ENCODE assay signal across 34 cellular contexts in the genomic region with DNA sequence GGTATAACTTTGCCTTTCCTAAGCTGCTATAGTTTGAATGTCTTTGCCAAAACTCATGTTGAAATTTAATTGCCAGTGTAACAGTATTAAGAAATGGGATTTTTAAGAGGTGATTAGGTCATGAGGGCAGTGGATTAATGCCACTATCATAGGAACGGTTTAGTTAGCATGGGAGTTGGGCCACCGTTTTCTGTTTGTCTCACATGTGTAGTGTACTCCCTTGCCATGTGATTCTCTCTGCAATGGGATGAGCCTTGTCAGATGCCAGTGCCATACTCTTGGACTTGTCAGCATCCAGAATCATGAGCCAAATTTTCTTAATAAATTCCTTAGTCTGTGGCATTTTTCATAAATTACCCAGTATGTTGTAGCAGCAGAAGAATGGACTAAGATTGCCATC.
"Had no signal": no experiment of that assay in that cellular context is flagged by ENCODE, and none has a peak within 500 bp of the region (broad histone marks: within the 10 kb centered on the region; RNA-seq: fewer than 3 reads in every experiment).

No MANE protein-coding gene starts in this region.

- FAIRE-seq: astrocyte, bronchial epithelial cell had no signal

- H3K4me3 ChIP-seq: coronary artery, dorsolateral prefrontal cortex, gastrocnemius medialis, heart left ventricle had no signal

- H3K4me3 Mint-ChIP-seq: activated B cell treated with CpG ODN at 0.5 μM for 24 hours; activated CD8-positive, alpha-beta T cell treated with anti-CD3 and anti-CD28 coated beads for 36 hours; activated naive CD8-positive, alpha-beta T cell; activated T-cell treated with anti-CD3 and anti-CD28 coated beads, Interleukin-2, amount 50 U/mL, for 4 hours; activated T-helper 17 cell treated with anti-CD3 and anti-CD28 coated beads, Interleukin-2, amount 50 U/mL, for 72 hours; central memory CD8-positive, alpha-beta T cell; dendritic cell treated with granulocyte-macrophage colony-stimulating factor and Interleukin-4, amounts not matched to agents 40 ng/mL and 50 ng/mL, for 4 days; endodermal cell; T-helper 17 cell; T-helper 2 cell treated with Interferon-gamma antibody and Interleukin-4, amounts not matched to agents 5 μg/mL and 100 μg/mL, for 36 hours had no signal

- ATAC-seq: activated CD4-positive, CD25-positive, alpha-beta regulatory T cell treated with anti-CD3 and anti-CD28 coated beads, Interleukin-2, amount 50 U/mL, for 24 hours; activated CD8-positive, alpha-beta T cell treated with anti-CD3 and anti-CD28 coated beads for 36 hours; activated T-cell treated with anti-CD3 and anti-CD28 coated beads, Interleukin-2, amount 50 U/mL, for 4 hours; activated T-helper 17 cell treated with anti-CD3 and anti-CD28 coated beads, Interleukin-2, amount 50 U/mL, for 72 hours; esophagus mucosa; foreskin keratinocyte; gastrocnemius medialis; heart left ventricle; T-helper 17 cell had no signal

- H3K4me1 ChIP-seq: foreskin keratinocyte, gastrocnemius medialis, heart left ventricle had no signal

- H3K27ac Mint-ChIP-seq: activated B cell treated with CpG ODN at 0.5 μM for 24 hours; activated CD8-positive, alpha-beta T cell treated with anti-CD3 and anti-CD28 coated beads for 36 hours; activated naive CD8-positive, alpha-beta T cell; activated T-helper 17 cell treated with anti-CD3 and anti-CD28 coated beads, Interleukin-2, amount 50 U/mL, for 72 hours; dendritic cell treated with granulocyte-macrophage colony-stimulating factor and Interleukin-4, amounts not matched to agents 40 ng/mL and 50 ng/mL, for 4 days; endodermal cell; T-helper 17 cell; T-helper 2 cell treated with Interferon-gamma antibody and Interleukin-4, amounts not matched to agents 5 μg/mL and 100 μg/mL, for 36 hours had no signal

- DNase-seq: activated B cell treated with CpG ODN at 0.5 μM for 24 hours; activated CD4-positive, alpha-beta T cell treated with anti-CD3 and anti-CD28 coated beads for 48 hours; activated CD4-positive, alpha-beta T cell treated with anti-CD3 and anti-CD28 coated beads, Interleukin-2, amount 50 U/mL, for 1 hour; activated CD4-positive, alpha-beta T cell treated with anti-CD3 and anti-CD28 coated beads, Interleukin-2, amount 50 U/mL, for 48 hours; activated CD8-positive, alpha-beta memory T cell treated with anti-CD3 and anti-CD28 coated beads for 24 hours; activated CD8-positive, alpha-beta T cell treated with anti-CD3 and anti-CD28 coated beads for 36 hours; activated effector memory CD4-positive, alpha-beta T cell treated with Interleukin-2 at 50 U/mL for 16 hours; activated gamma-delta T cell treated with Interleukin-2 at 50 U/mL for 16 hours; activated naive CD4-positive, alpha-beta T cell treated with anti-CD3 and anti-CD28 coated beads, Interleukin-2, amount 50 U/mL, for 16 hours; activated naive CD4-positive, alpha-beta T cell treated with Interleukin-2 at 50 U/mL for 16 hours; activated T-cell treated with anti-CD3 and anti-CD28 coated beads, Interleukin-2, amount 50 U/mL, for 4 hours; amniotic stem cell; anterior cingulate cortex; brain microvascular endothelial cell; dorsolateral prefrontal cortex; effector memory CD4-positive, alpha-beta T cell; endodermal cell; foreskin keratinocyte; gastrocnemius medialis; glutamatergic neuron; heart left ventricle; T-helper 17 cell; T1000; WERI-Rb-1 had no signal

- H3K27ac ChIP-seq: brain microvascular endothelial cell, coronary artery, dorsolateral prefrontal cortex, foreskin keratinocyte, gastrocnemius medialis, heart left ventricle, WERI-Rb-1 had no signal

- H3K9me3 ChIP-seq: gastrocnemius medialis, heart left ventricle had no signal

- H3K4me1 Mint-ChIP-seq: activated B cell treated with CpG ODN at 0.5 μM for 24 hours; activated T-helper 17 cell treated with anti-CD3 and anti-CD28 coated beads, Interleukin-2, amount 50 U/mL, for 72 hours; central memory CD8-positive, alpha-beta T cell; endodermal cell; T-helper 17 cell had no signal

- H3K36me3 Mint-ChIP-seq: activated naive CD8-positive, alpha-beta T cell had no signal

- H3K27me3 ChIP-seq: brain microvascular endothelial cell, foreskin keratinocyte, gastrocnemius medialis, heart left ventricle had no signal

- H3K27me3 Mint-ChIP-seq: activated B cell treated with CpG ODN at 0.5 μM for 24 hours; activated CD8-positive, alpha-beta T cell treated with anti-CD3 and anti-CD28 coated beads for 36 hours; activated naive CD8-positive, alpha-beta T cell; activated T-helper 17 cell treated with anti-CD3 and anti-CD28 coated beads, Interleukin-2, amount 50 U/mL, for 72 hours; central memory CD8-positive, alpha-beta T cell; dendritic cell treated with granulocyte-macrophage colony-stimulating factor and Interleukin-4, amounts not matched to agents 40 ng/mL and 50 ng/mL, for 4 days; T-helper 17 cell had no signal

- H3K9me3 Mint-ChIP-seq: activated CD8-positive, alpha-beta T cell treated with anti-CD3 and anti-CD28 coated beads for 36 hours; endodermal cell; T-helper 2 cell treated with Interferon-gamma antibody and Interleukin-4, amounts not matched to agents 5 μg/mL and 100 μg/mL, for 36 hours had no signal

- H3K36me3 ChIP-seq: brain microvascular endothelial cell, gastrocnemius medialis, heart left ventricle, WERI-Rb-1 had no signal
